In the genomic region with DNA sequence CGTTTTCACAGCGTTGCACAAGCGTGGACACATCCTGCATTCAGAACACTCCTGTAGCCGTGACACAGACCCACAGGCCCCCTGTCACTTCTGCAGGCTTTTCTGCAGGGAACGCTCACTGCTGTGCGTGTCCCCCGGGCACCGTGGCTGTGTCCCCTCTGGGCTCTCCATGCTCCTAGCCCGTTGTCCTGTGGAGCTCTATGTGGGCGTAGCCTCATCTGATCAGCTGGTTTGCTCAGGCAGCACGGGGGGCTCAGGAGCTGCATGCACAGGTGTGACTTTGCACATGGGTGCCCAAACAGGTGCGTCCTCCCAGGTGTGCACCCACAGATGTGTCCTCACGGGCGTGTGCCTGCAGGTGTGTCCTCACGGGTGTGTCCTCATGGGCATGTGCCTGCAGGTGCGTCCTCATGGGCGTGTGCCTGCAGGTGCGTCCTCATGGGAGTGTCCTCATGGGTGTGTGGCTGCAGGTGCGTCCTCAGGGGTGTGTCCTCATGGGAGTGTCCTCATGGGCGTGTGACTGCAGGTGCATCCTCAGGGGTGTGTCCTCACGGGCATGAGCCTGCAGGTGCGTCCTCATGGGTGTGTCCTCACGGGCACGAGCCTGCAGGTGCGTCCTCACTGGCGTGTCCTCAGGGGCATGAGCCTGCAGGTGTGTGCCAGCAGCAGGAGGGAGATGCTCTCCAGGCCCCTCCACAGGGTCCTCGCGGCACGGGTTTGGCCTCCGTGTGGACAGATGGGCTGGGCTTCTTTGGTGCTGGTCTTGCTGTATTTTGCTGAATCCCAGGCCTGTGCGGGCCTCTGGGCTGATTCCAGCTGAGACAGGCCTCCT, we compare ENCODE assay signal across 1 cellular context.
TF ChIP-seq lines count a peak whose summit lies in the region.

No MANE protein-coding gene starts in this region.

TF ChIP-seq in HepG2, 621 proteins besides CTCF, POLR2A, EP300 and RAD21:
- TF ChIP-seq RBFOX2 (IDR thresholded peaks at IDR 0.05; ENCODE audit: low read depth, low read length), result peak; percentile 53; the same call in 1 of the 2 replicates
- no peak for TF ChIP-seq ZNF839 (CRISPR knock-in tag; IDR thresholded peaks at IDR 0.05; ENCODE audit: borderline replicate concordance)
- no peak for TF ChIP-seq MLLT10 (CRISPR knock-in tag; IDR thresholded peaks at IDR 0.05)
- TF ChIP-seq, protein P1, sequence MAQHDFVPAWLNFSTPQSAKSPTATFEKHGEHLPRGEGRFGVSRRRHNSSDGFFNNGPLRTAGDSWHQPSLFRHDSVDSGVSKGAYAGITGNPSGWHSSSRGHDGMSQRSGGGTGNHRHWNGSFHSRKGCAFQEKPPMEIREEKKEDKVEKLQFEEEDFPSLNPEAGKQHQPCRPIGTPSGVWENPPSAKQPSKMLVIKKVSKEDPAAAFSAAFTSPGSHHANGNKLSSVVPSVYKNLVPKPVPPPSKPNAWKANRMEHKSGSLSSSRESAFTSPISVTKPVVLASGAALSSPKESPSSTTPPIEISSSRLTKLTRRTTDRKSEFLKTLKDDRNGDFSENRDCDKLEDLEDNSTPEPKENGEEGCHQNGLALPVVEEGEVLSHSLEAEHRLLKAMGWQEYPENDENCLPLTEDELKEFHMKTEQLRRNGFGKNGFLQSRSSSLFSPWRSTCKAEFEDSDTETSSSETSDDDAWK (CRISPR knock-in tag; IDR thresholded peaks at IDR 0.05), result no peak
- no peak for TF ChIP-seq ATF5 (CRISPR knock-in tag; IDR thresholded peaks at IDR 0.05; ENCODE audit: low read depth)
- TF ChIP-seq AGO2 (optimal IDR thresholded peaks at IDR 0.05; ENCODE audit: low read depth, low read length), result peak; percentile 64
- TF ChIP-seq EEA1 (CRISPR knock-in tag; IDR thresholded peaks at IDR 0.05; ENCODE audit: borderline replicate concordance), result no peak
